In genomic region chr19:42270346-42271044, GRCh38 we compare ENCODE assay signal across 8 cellular contexts. TPM values are rescaled to one million over a fixed set of nuclear protein-coding genes. Genes with fewer than 3 reads are reported as not detected.
A peak's percentile ranks its signal among the peaks of the same experiment; 100 is the strongest.
DNase-seq lines count a peak whose midpoint lies in the region; ATAC-seq and TF ChIP-seq lines count a peak whose summit lies in the region.

No MANE protein-coding gene starts in this region.

- peak overlapping the region; percentile 23; the same call in 1 of the 2 replicates for H2AFZ ChIP-seq in OCI-LY7 (ENCODE audit: low read length)

- peaks cover 32% of the 10 kb centered on the region for H3K4me1 ChIP-seq in OCI-LY7 (ENCODE audit: insufficient read depth, low read length, poor library complexity, severe bottlenecking)
- peaks cover 27% of the 10 kb centered on the region for H3K4me1 ChIP-seq in rectal smooth muscle tissue (ENCODE audit: control insufficient read depth, insufficient read depth, low read length)

- H3K79me2 ChIP-seq in OCI-LY7 (ENCODE audit: insufficient read depth, low read depth, low read length), result peaks cover 9% of the 10 kb centered on the region; the same call in 1 of the 2 replicates

- in situ Hi-C loops in GM13977 (cut with MboI; ENCODE audit: low pct_unique_long_range_greater_than_20kb, low sequenced_read_pairs, unreplicated experiment), result no loop called here

- no peaks in the 10 kb centered on the region for H3K27me3 ChIP-seq in rectal smooth muscle tissue (ENCODE audit: control insufficient read depth, insufficient read depth, low read length)

- H4K20me1 ChIP-seq in OCI-LY7 (ENCODE audit: insufficient read depth, low read length), result no peaks in the 10 kb centered on the region

- no peak for ATAC-seq in HG02571 (IDR thresholded peaks at IDR 0.05; ENCODE audit: unreplicated experiment)

- peak overlapping the region; percentile 99 for H3K4me2 ChIP-seq in OCI-LY7 (ENCODE audit: low read length)

- peak overlapping the region; percentile 70 for H3K27ac ChIP-seq in OCI-LY7 (ENCODE audit: low read depth, low read length, poor library complexity, severe bottlenecking)
- H3K27ac ChIP-seq in rectal smooth muscle tissue (ENCODE audit: low read depth, low read length), result peak overlapping the region; percentile 93

- peak overlapping the region; percentile 93 for H3K9ac ChIP-seq in rectal smooth muscle tissue (ENCODE audit: low read length)

- DNase-seq in GM13977 (ENCODE audit: low spot score) (peak; percentile 70), OCI-LY7 (ENCODE audit: low spot score) (peak; percentile 37), glomerular visceral epithelial cell (ENCODE audit: extremely low spot score) (peak; percentile 81), NCI-H526 treated with DMSO at 0.1 percent for 48 hours (lab: John Stamatoyannopoulos, UW) (no peak), NCI-H82 treated with DMSO at 0.1 percent for 48 hours (lab: John Stamatoyannopoulos, UW; ENCODE audit: unreplicated experiment) (no peak)
- peak; percentile 45 for DNase-seq in activated effector memory CD4-positive, alpha-beta T cell treated with Interleukin-2 at 50 U/mL for 16 hours

- no peaks in the 10 kb centered on the region for H3K9me2 ChIP-seq in OCI-LY7 (ENCODE audit: insufficient read depth, low read length)

- POLR2A ChIA-PET in OCI-LY7 (lab: Charles Lee), result interaction anchor here (0.6 to 2.1 kb wide), 3 partner anchors 9 to 27 kb away, joined by 4 to 11 read pairs (median 6); no protein-coding TSS in a partner anchor

- CTCF ChIA-PET in OCI-LY7 (lab: Charles Lee; ENCODE audit: unreplicated experiment), result interaction anchor here (2.0 kb wide), 1 partner anchor 9 kb away, joined by 10 read pairs; no protein-coding TSS in a partner anchor

- H3K4me3 ChIP-seq in OCI-LY7 (ENCODE audit: low read depth, low read length, poor library complexity, severe bottlenecking), result peak overlapping the region; percentile 73
- H3K4me3 ChIP-seq in rectal smooth muscle tissue (ENCODE audit: low read length), result peak overlapping the region; percentile 76

- TF ChIP-seq CTCF in GM13977 (IDR thresholded peaks at IDR 0.05; ENCODE audit: extremely low read depth, insufficient read depth, missing control alignments) (no peak), OCI-LY7 (conservative IDR thresholded peaks at IDR 0.05; ENCODE audit: low read length) (no peak)

- H3K9me3 ChIP-seq in OCI-LY7 (ENCODE audit: low read length), result no peaks in the 10 kb centered on the region

- intact Hi-C loops in OCI-LY7 (cut with micrococcal nuclease; ENCODE audit: unreplicated experiment), result no loop called here

- BruUV-seq in OCI-LY7 (replicated peaks; lab: Mats Ljungman, UMichigan), result no TSS peak

- H3K36me3 ChIP-seq in OCI-LY7 (ENCODE audit: insufficient read depth, low read length), result 0 out of 2 replicates have a peak, but pooled peaks cover 8% of the 10 kb centered on the region
- peaks cover 13% of the 10 kb centered on the region for H3K36me3 ChIP-seq in rectal smooth muscle tissue (ENCODE audit: control insufficient read depth, insufficient read depth, low read length)

RNA-seq across cellular contexts. Expression of gene CIC, which starts 1.4 kb away (rescaled TPM):
- 20.7 and 26.8 TPM in 2 replicates for total RNA-seq in OCI-LY7 (2014; rRNA removed; shearing (Covaris generic))
- total RNA-seq in OCI-LY7 (2022), result 48.2 and 59.3 TPM in 2 replicates

RNA-seq across cellular contexts. Expression of gene ERF, which starts 15.6 kb away (rescaled TPM):
- 22.1 and 26.7 TPM in 2 replicates for total RNA-seq in OCI-LY7 (2014; rRNA removed; shearing (Covaris generic))
- 33.5 and 36.6 TPM in 2 replicates for total RNA-seq in OCI-LY7 (2022)

RNA-seq across cellular contexts. Expression of gene GSK3A, which starts 28.1 kb away (rescaled TPM):
- total RNA-seq in OCI-LY7 (2014; rRNA removed; shearing (Covaris generic)), result 20.9 and 23.6 TPM in 2 replicates
- 29.2 and 33.7 TPM in 2 replicates for total RNA-seq in OCI-LY7 (2022)

RNA-seq across cellular contexts. Expression of gene PRR19, which starts 31.4 kb away (rescaled TPM):
- total RNA-seq in OCI-LY7 (2014; rRNA removed; shearing (Covaris generic)), result 1.4 TPM in 1 of 2 replicates, not detected in the other
- 0.40 and 0.70 TPM in 2 replicates for total RNA-seq in OCI-LY7 (2022)

RNA-seq across cellular contexts. Expression of gene PAFAH1B3, which starts 31.9 kb away (rescaled TPM):
- total RNA-seq in OCI-LY7 (2014; rRNA removed; shearing (Covaris generic)), result 54.9 and 62.1 TPM in 2 replicates
- 35.9 and 42.3 TPM in 2 replicates for total RNA-seq in OCI-LY7 (2022)

Comparison
In these comparisons a context has a peak if more than half of its experiments do, and no peak if none do; other contexts are left out.
1. DNase-seq: peak in GM13977 (single experiment), OCI-LY7 (single experiment), activated effector memory CD4-positive, alpha-beta T cell treated with Interleukin-2 at 50 U/mL for 16 hours (single experiment) and glomerular visceral epithelial cell (single experiment); none in NCI-H526 treated with DMSO at 0.1 percent for 48 hours (single experiment) and NCI-H82 treated with DMSO at 0.1 percent for 48 hours (single experiment).